In genomic region chr2:238502956-238503791, GRCh38 we compare ENCODE assay signal across 16 cellular contexts.
DNase-seq lines count a peak whose midpoint lies in the region; TF ChIP-seq lines count a peak whose summit lies in the region.
"Had no signal": no experiment of that assay in that cellular context is flagged by ENCODE, and none has a peak within 500 bp of the region (broad histone marks: within the 10 kb centered on the region; RNA-seq: fewer than 3 reads in every experiment).

No MANE protein-coding gene starts in this region.

- no peak overlapping the region for H3K4me3 ChIP-seq in BLaER1 treated with 17β-estradiol and CSF1 and Interleukin-3, amounts not matched to agents 10 nM and 100 nM
- H3K4me3 ChIP-seq in coronary artery (no peak overlapping the region), neural progenitor cell (no peak overlapping the region), suprapubic skin (no peak overlapping the region)
- H3K4me3 ChIP-seq: SJCRH30 had no signal

- H3F3A ChIP-seq in neural progenitor cell (ENCODE audit: low read depth), result peaks cover 4% of the 10 kb centered on the region

- H3K4me2 ChIP-seq in BLaER1 treated with 17β-estradiol and CSF1 and Interleukin-3, amounts not matched to agents 10 nM and 100 nM, result peak overlapping the region in 6 of 11 experiments; percentile 73 to 85 (median 78); a peak in 8 of 22 replicates
- no peak overlapping the region for H3K4me2 ChIP-seq in neural progenitor cell

- H3K9ac ChIP-seq in BLaER1 treated with 17β-estradiol and CSF1 and Interleukin-3, amounts not matched to agents 10 nM and 100 nM, result no peak overlapping the region
- no peak overlapping the region for H3K9ac ChIP-seq in neural progenitor cell

- no peaks in the 10 kb centered on the region for H4K20me1 ChIP-seq in BLaER1 treated with 17β-estradiol and CSF1 and Interleukin-3, amounts not matched to agents 10 nM and 100 nM
- H4K20me1 ChIP-seq in neural progenitor cell (ENCODE audit: low read depth), result no peaks in the 10 kb centered on the region

- H3K36me3 Mint-ChIP-seq in neural progenitor cell, result peaks cover 5% of the 10 kb centered on the region
- H3K36me3 Mint-ChIP-seq: CD4-positive, alpha-beta memory T cell had no signal

- TF ChIP-seq CTCF in coronary artery (IDR thresholded peaks at IDR 0.05), result no peak
- TF ChIP-seq CTCF in neural progenitor cell (IDR thresholded peaks at IDR 0.05), result no peak
- TF ChIP-seq CTCF in suprapubic skin (IDR thresholded peaks at IDR 0.05), result no peak

- 93% methylated on average over 10 of the region's 23 CpGs for WGBS in suprapubic skin

- no peak for TF ChIP-seq EP300 in suprapubic skin (IDR thresholded peaks at IDR 0.05)

- no peak overlapping the region for H3K4me3 Mint-ChIP-seq in neural progenitor cell
- H3K4me3 Mint-ChIP-seq: B cell; CD4-positive, alpha-beta memory T cell had no signal

- no peak overlapping the region for H3K27ac ChIP-seq in BLaER1 treated with 17β-estradiol and CSF1 and Interleukin-3, amounts not matched to agents 10 nM and 100 nM
- H3K27ac ChIP-seq in coronary artery (no peak overlapping the region), neural progenitor cell (no peak overlapping the region), suprapubic skin (no peak overlapping the region)
- H3K27ac ChIP-seq: SJCRH30 had no signal

- no peaks in the 10 kb centered on the region for H3K79me2 ChIP-seq in neural progenitor cell (ENCODE audit: low read depth)

- peaks cover 10% of the 10 kb centered on the region for H3K9me3 Mint-ChIP-seq in neural progenitor cell

- peaks cover 19 to 78% (median 64%) of the 10 kb centered on the region in 10 experiments for H3K4me1 ChIP-seq in BLaER1 treated with 17β-estradiol and CSF1 and Interleukin-3, amounts not matched to agents 10 nM and 100 nM
- peaks cover 13% of the 10 kb centered on the region for H3K4me1 ChIP-seq in neural progenitor cell
- H3K4me1 ChIP-seq in suprapubic skin, result no peaks in the 10 kb centered on the region

- peaks cover 8% of the 10 kb centered on the region for H3K27me3 Mint-ChIP-seq in neural progenitor cell (ENCODE audit: insufficient read depth, low read depth)
- H3K27me3 Mint-ChIP-seq: B cell had no signal

- DNase-seq in coronary artery (ENCODE audit: low spot score) (peak; percentile 56), neural progenitor cell (ENCODE audit: low spot score) (no peak), suprapubic skin (ENCODE audit: low spot score in 2 of 2) (peak; percentile 27 to 66), GM03348 (ENCODE audit: low spot score) (no peak), AG08396 (ENCODE audit: low spot score) (no peak)
- no peak for DNase-seq in activated T-cell treated with anti-CD3 and anti-CD28 coated beads, Interleukin-2, amount 50 U/mL, for 48 hours
- DNase-seq: Calu3, DMS53, KG1, NCI-H2029 treated with DMSO at 0.1 percent for 48 hours, NCI-H2171 treated with DMSO at 0.1 percent for 48 hours, PC-3 had no signal

- no peaks in the 10 kb centered on the region for H3K36me3 ChIP-seq in BLaER1 treated with 17β-estradiol and CSF1 and Interleukin-3, amounts not matched to agents 10 nM and 100 nM
- H3K36me3 ChIP-seq in neural progenitor cell (no peaks in the 10 kb centered on the region), suprapubic skin (no peaks in the 10 kb centered on the region)
- H3K36me3 ChIP-seq: SJCRH30 had no signal

- H2AFZ ChIP-seq in neural progenitor cell (replicated peaks), result no peak overlapping the region

- peaks cover 15% of the 10 kb centered on the region for H3K4me1 Mint-ChIP-seq in neural progenitor cell
- H3K4me1 Mint-ChIP-seq: B cell had no signal

- peak overlapping the region; percentile 37 for H3K27ac Mint-ChIP-seq in neural progenitor cell
- H3K27ac Mint-ChIP-seq: B cell; CD4-positive, alpha-beta memory T cell had no signal

- TF ChIP-seq POLR2A in suprapubic skin (IDR thresholded peaks at IDR 0.05), result no peak

- peaks cover 0 to 8% (median 0%) of the 10 kb centered on the region in 11 experiments; a peak in 6 of 22 replicates for H3K9me3 ChIP-seq in BLaER1 treated with 17β-estradiol and CSF1 and Interleukin-3, amounts not matched to agents 10 nM and 100 nM (replicated peaks in 1 of 11)
- H3K9me3 ChIP-seq in neural progenitor cell (ENCODE audit: low read depth), result no peaks in the 10 kb centered on the region
- no peaks in the 10 kb centered on the region for H3K9me3 ChIP-seq in suprapubic skin
- H3K9me3 ChIP-seq: SJCRH30 had no signal

- H3K27me3 ChIP-seq in BLaER1 treated with 17β-estradiol and CSF1 and Interleukin-3, amounts not matched to agents 10 nM and 100 nM, result 0 out of 22 replicates have a peak, but pooled peaks cover 0 to 6% (median 0%) of the 10 kb centered on the region in 11 experiments
- H3K27me3 ChIP-seq in neural progenitor cell (no peaks in the 10 kb centered on the region), suprapubic skin (no peaks in the 10 kb centered on the region)

Comparison
In these comparisons a context has a peak if more than half of its experiments do, and no peak if none do; other contexts are left out.
1. DNase-seq: peak in coronary artery (single experiment) and suprapubic skin (2 of 2); none in neural progenitor cell (single experiment), GM03348 (single experiment), AG08396 (single experiment) and activated T-cell treated with anti-CD3 and anti-CD28 coated beads, Interleukin-2, amount 50 U/mL, for 48 hours (0 of 2).